22 cellular contexts compared by ENCODE assay signal in genomic region chr6:168286116-168286515, GRCh38. TPM values are rescaled to one million over a fixed set of nuclear protein-coding genes. Genes with fewer than 3 reads are reported as not detected.
DNase-seq lines count a peak whose midpoint lies in the region; ATAC-seq and TF ChIP-seq lines count a peak whose summit lies in the region.
"Had no signal": no experiment of that assay in that cellular context is flagged by ENCODE, and none has a peak within 500 bp of the region (broad histone marks: within the 10 kb centered on the region; RNA-seq: fewer than 3 reads in every experiment).

No MANE protein-coding gene starts in this region.

- ATAC-seq in stimulated activated naive CD8-positive, alpha-beta T cell treated with anti-CD3 and anti-CD28 coated beads, Interleukin-15, amount 100 ng/mL, for 72 hours, result no peak
- no peak for ATAC-seq in stimulated activated naive CD8-positive, alpha-beta T cell treated with anti-CD3 and anti-CD28 coated beads, Interleukin-15, Interleukin-2, amounts not matched to agents 100 U/mL and 50 U/mL, for 24 hours
- peak; percentile 22 to 53 for ATAC-seq in upper lobe of left lung (ENCODE audit: low FRiP score in 2 of 2)
- ATAC-seq: CD8-positive, alpha-beta T cell had no signal

- H3K27ac ChIP-seq in upper lobe of left lung, result no peak overlapping the region
- H3K27ac ChIP-seq: BLaER1 treated with 17β-estradiol and CSF1 and Interleukin-3, amounts not matched to agents 10 nM and 100 nM; GM23248; HL-60 had no signal

- 76 to 85% methylated on average over 12 of the region's 12 CpGs for WGBS in upper lobe of left lung, 2 donors

- no peak for TF ChIP-seq EP300 in upper lobe of left lung (IDR thresholded peaks at IDR 0.05)

- H3K4me3 Mint-ChIP-seq in stimulated activated naive CD8-positive, alpha-beta T cell treated with anti-CD3 and anti-CD28 coated beads, Interleukin-15, amount 100 ng/mL, for 72 hours, result no peak overlapping the region
- no peak overlapping the region for H3K4me3 Mint-ChIP-seq in chondrocyte (ENCODE audit: unreplicated experiment)
- H3K4me3 Mint-ChIP-seq: B cell; CD8-positive, alpha-beta T cell had no signal

- no peaks in the 10 kb centered on the region for H3K36me3 Mint-ChIP-seq in chondrocyte (ENCODE audit: low read depth)
- H3K36me3 Mint-ChIP-seq: CD8-positive, alpha-beta T cell had no signal

- TF ChIP-seq CTCF in chondrocyte (IDR thresholded peaks at IDR 0.05), result no peak
- no peak for TF ChIP-seq CTCF in upper lobe of left lung (IDR thresholded peaks at IDR 0.05)

- H3K9me3 Mint-ChIP-seq in stimulated activated naive CD8-positive, alpha-beta T cell treated with anti-CD3 and anti-CD28 coated beads, Interleukin-15, amount 100 ng/mL, for 72 hours, result peaks cover 0 to 7% of the 10 kb centered on the region in 2 donors
- H3K9me3 Mint-ChIP-seq in chondrocyte (ENCODE audit: low read depth), result no peaks in the 10 kb centered on the region
- H3K9me3 Mint-ChIP-seq: CD8-positive, alpha-beta T cell had no signal

- no peaks in the 10 kb centered on the region for H3K36me3 ChIP-seq in upper lobe of left lung
- H3K36me3 ChIP-seq: BLaER1 treated with 17β-estradiol and CSF1 and Interleukin-3, amounts not matched to agents 10 nM and 100 nM; HAP-1 had no signal

- H3K27me3 Mint-ChIP-seq in stimulated activated naive CD8-positive, alpha-beta T cell treated with anti-CD3 and anti-CD28 coated beads, Interleukin-15, amount 100 ng/mL, for 72 hours, result peaks cover 44% of the 10 kb centered on the region
- H3K27me3 Mint-ChIP-seq in chondrocyte (ENCODE audit: low read depth), result peaks cover 22% of the 10 kb centered on the region
- H3K27me3 Mint-ChIP-seq: B cell had no signal

- H3K27me3 ChIP-seq in upper lobe of left lung, result no peaks in the 10 kb centered on the region

- H3K27ac Mint-ChIP-seq in stimulated activated naive CD8-positive, alpha-beta T cell treated with anti-CD3 and anti-CD28 coated beads, Interleukin-15, amount 100 ng/mL, for 72 hours, result peak overlapping the region; percentile 65 to 68
- peak overlapping the region; percentile 41 for H3K27ac Mint-ChIP-seq in chondrocyte (ENCODE audit: unreplicated experiment)
- H3K27ac Mint-ChIP-seq: B cell; CD8-positive, alpha-beta T cell had no signal

- no peaks in the 10 kb centered on the region for H3K4me1 ChIP-seq in upper lobe of left lung
- H3K4me1 ChIP-seq: HAP-1 had no signal

- H3K4me1 Mint-ChIP-seq in stimulated activated naive CD8-positive, alpha-beta T cell treated with anti-CD3 and anti-CD28 coated beads, Interleukin-15, amount 100 ng/mL, for 72 hours, result peaks cover 26% of the 10 kb centered on the region
- H3K4me1 Mint-ChIP-seq in chondrocyte (ENCODE audit: low read depth), result peaks cover 4% of the 10 kb centered on the region
- H3K4me1 Mint-ChIP-seq: B cell had no signal

- TF ChIP-seq POLR2A in upper lobe of left lung (IDR thresholded peaks at IDR 0.05), result no peak

- no peak overlapping the region for H3K4me3 ChIP-seq in upper lobe of left lung
- H3K4me3 ChIP-seq: BLaER1 treated with 17β-estradiol and CSF1 and Interleukin-3, amounts not matched to agents 10 nM and 100 nM; GM23248; HAP-1 had no signal

- no peak for DNase-seq in stimulated activated naive CD8-positive, alpha-beta T cell treated with anti-CD3 and anti-CD28 coated beads, Interleukin-15, amount 100 ng/mL, for 72 hours
- DNase-seq in stimulated activated naive CD8-positive, alpha-beta T cell treated with anti-CD3 and anti-CD28 coated beads, Interleukin-15, Interleukin-2, amounts not matched to agents 100 U/mL and 50 U/mL, for 24 hours, result no peak
- DNase-seq in chondrocyte (ENCODE audit: low spot score), result no peak
- peak; percentile 78 for DNase-seq in mesenteric fat pad (ENCODE audit: low spot score)
- DNase-seq in upper lobe of left lung, result no peak
- DNase-seq in AG20443 (ENCODE audit: low spot score), result no peak
- DNase-seq in DMS79 (lab: John Stamatoyannopoulos, UW), result no peak
- DNase-seq in COR-L47 (lab: John Stamatoyannopoulos, UW), result no peak
- DNase-seq: 8988T; CD8-positive, alpha-beta T cell; DMS 273 treated with DMSO at 0.1 percent for 48 hours; DMS53; GDM1; GM23248; IMR-90 had no signal

- no peaks in the 10 kb centered on the region for H3K9me3 ChIP-seq in upper lobe of left lung
- H3K9me3 ChIP-seq: HAP-1 had no signal

RNA-seq across cellular contexts. Expression of gene DACT2, which starts 33.5 kb away (rescaled TPM):
- 1.4 to 4.6 TPM (median 4.5 TPM) in 3 replicates for total RNA-seq in chondrocyte
- total RNA-seq in mesenteric fat pad, result 0.48 TPM
- 10 to 100 TPM in 1 of 6 donors, 1 to 10 TPM in 3, under 1 TPM in 2; 0.44 to 13.6 (median 3.2) TPM for total RNA-seq in upper lobe of left lung
- total RNA-seq: B cell; CD8-positive, alpha-beta T cell; Daoy; GM23248; H4; HT1080; IMR-90 had no signal

Comparison
In these comparisons a context has a peak if more than half of its experiments do, and no peak if none do; other contexts are left out.
1. ATAC-seq: peak in upper lobe of left lung (2 of 2); none in stimulated activated naive CD8-positive, alpha-beta T cell treated with anti-CD3 and anti-CD28 coated beads, Interleukin-15, amount 100 ng/mL, for 72 hours (single experiment) and stimulated activated naive CD8-positive, alpha-beta T cell treated with anti-CD3 and anti-CD28 coated beads, Interleukin-15, Interleukin-2, amounts not matched to agents 100 U/mL and 50 U/mL, for 24 hours (single experiment).